ENCODE assay signal across 14 cellular contexts in the genomic region with DNA sequence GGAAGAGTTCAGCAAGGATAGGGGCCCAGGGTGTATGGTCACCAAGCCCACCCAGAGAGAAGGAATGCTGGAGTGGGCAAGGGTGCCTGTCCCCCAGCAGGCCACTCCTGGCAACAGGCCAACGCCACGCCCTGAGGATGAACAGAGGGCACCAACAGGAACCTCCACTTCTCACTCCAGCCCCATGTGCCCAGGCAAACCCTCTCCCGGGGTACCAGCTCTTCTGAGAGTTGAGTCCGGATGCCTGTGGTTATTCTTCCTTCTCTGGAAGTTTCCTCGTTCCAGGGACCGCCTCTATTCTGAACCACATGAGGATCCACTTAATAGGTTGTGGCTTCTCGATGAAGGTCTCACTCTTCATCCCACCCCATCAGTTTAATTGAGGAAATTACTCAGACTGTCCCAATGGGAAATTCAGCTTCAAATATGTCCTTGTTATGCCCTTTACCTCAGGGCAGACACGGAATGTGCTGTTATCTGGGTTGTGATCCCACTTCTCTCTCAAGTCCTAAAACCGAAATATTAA.
DNase-seq lines count a peak whose midpoint lies in the region; ATAC-seq, FAIRE-seq and TF ChIP-seq lines count a peak whose summit lies in the region.
"Had no signal": no experiment of that assay in that cellular context is flagged by ENCODE, and none has a peak within 500 bp of the region (broad histone marks: within the 10 kb centered on the region; RNA-seq: fewer than 3 reads in every experiment).

No MANE protein-coding gene starts in this region.

- H3K9me2 ChIP-seq in HCT116 (ENCODE audit: insufficient read depth): no peaks in the 10 kb centered on the region

- intact Hi-C loops in HCT116 (cut with micrococcal nuclease): no loop called here

- no peak for TF ChIP-seq RAD21 in HCT116 (IDR thresholded peaks at IDR 0.05; ENCODE audit: low read depth)

- H3K27me3 ChIP-seq in ACC112 (ENCODE audit: insufficient read depth, low read length): no peaks in the 10 kb centered on the region
- H3K27me3 ChIP-seq in HCT116 (ENCODE audit: insufficient read depth, low read length): no peaks in the 10 kb centered on the region
- H3K27me3 ChIP-seq in astrocyte (ENCODE audit: insufficient read depth, low read length): peaks cover 2% of the 10 kb centered on the region

- peak overlapping the region; percentile 62 for H3K4me2 ChIP-seq in HCT116 (ENCODE audit: low read length)
- peak overlapping the region; percentile 78 for H3K4me2 ChIP-seq in astrocyte (ENCODE audit: low read length)

- H3K4me1 ChIP-seq in ACC112 (ENCODE audit: control insufficient read depth, insufficient read depth, low read length, unreplicated experiment): peaks cover 31% of the 10 kb centered on the region
- peaks cover 18 to 25% of the 10 kb centered on the region in 2 experiments for H3K4me1 ChIP-seq in HCT116 (ENCODE audit: control insufficient read depth in 1 of 2, insufficient read depth in 2 of 2, low read length in 2 of 2)
- peaks cover 34% of the 10 kb centered on the region for H3K4me1 ChIP-seq in astrocyte (ENCODE audit: insufficient read depth, low read length)

- ATAC-seq in HCT116 (no peak), HG03342 (IDR thresholded peaks at IDR 0.05; ENCODE audit: unreplicated experiment) (no peak)

- TF ChIP-seq CTCF in HCT116 (IDR thresholded peaks at IDR 0.05 in 2 of 3, conservative IDR thresholded peaks at IDR 0.05 in 1 of 3; ENCODE audit: borderline replicate concordance in 1 of 3, insufficient read depth in 1 of 3, low read depth in 2 of 3, low read length in 2 of 3) (no peak), astrocyte (IDR thresholded peaks at IDR 0.05; ENCODE audit: insufficient read depth, low read depth, low read length) (no peak)

- H3K36me3 Mint-ChIP-seq in astrocyte (ENCODE audit: low read depth, unreplicated experiment): peaks cover 5% of the 10 kb centered on the region

- CTCF ChIA-PET in HCT116 (lab: Charles Lee): no interaction called here

- peaks cover 3% of the 10 kb centered on the region for H3K9me3 Mint-ChIP-seq in astrocyte (ENCODE audit: unreplicated experiment)

- BruUV-seq in HCT116 (replicated peaks; lab: Mats Ljungman, UMichigan): no TSS peak

- no peak overlapping the region for H3K9ac ChIP-seq in HCT116 (ENCODE audit: low read length)
- H3K9ac ChIP-seq in astrocyte (ENCODE audit: low read length): peak overlapping the region; percentile 75

- H3K36me3 ChIP-seq in ACC112 (ENCODE audit: insufficient read depth, low read length): no peaks in the 10 kb centered on the region
- no peaks in the 10 kb centered on the region for H3K36me3 ChIP-seq in HCT116 (ENCODE audit: control insufficient read depth in 1 of 2, insufficient read depth in 2 of 2, low read length in 2 of 2)
- no peaks in the 10 kb centered on the region for H3K36me3 ChIP-seq in astrocyte (ENCODE audit: insufficient read depth, low read length)

- H3K4me3 ChIP-seq in ACC112 (ENCODE audit: low read depth, low read length) (peak overlapping the region; percentile 56; the same call in 1 of the 2 replicates), HCT116 (replicated peaks in 1 of 2; ENCODE audit: low read depth in 1 of 2, low read length in 2 of 2) (no peak overlapping the region), astrocyte (ENCODE audit: insufficient read depth, low read depth, low read length) (no peak overlapping the region)

- H4K20me1 ChIP-seq in HCT116 (ENCODE audit: insufficient read depth): no peaks in the 10 kb centered on the region
- H4K20me1 ChIP-seq in astrocyte (ENCODE audit: insufficient read depth, low read length): no peaks in the 10 kb centered on the region

- H3K4me3 Mint-ChIP-seq in astrocyte (ENCODE audit: unreplicated experiment): no peak overlapping the region

- H3K27ac ChIP-seq in ACC112 (ENCODE audit: low read depth, low read length): peak overlapping the region; percentile 90
- no peak overlapping the region; the same call in 1 of the 2 replicates for H3K27ac ChIP-seq in HCT116 (ENCODE audit: low read depth, low read length)
- peak overlapping the region; percentile 87 for H3K27ac ChIP-seq in astrocyte (ENCODE audit: low read depth, low read length)
- H3K27ac ChIP-seq: C4-2B had no signal

- no peak for FAIRE-seq in astrocyte (lab: Jason Lieb, UNC)
- FAIRE-seq: colon, G401.6, GM18507 had no signal

- POLR2A ChIA-PET in HCT116 (lab: Charles Lee): no interaction called here

- no peak for TF ChIP-seq POLR2A in HCT116 (IDR thresholded peaks at IDR 0.05; ENCODE audit: borderline replicate concordance, extremely low read depth, insufficient read depth, insufficient read length)

- H3K79me2 ChIP-seq in ACC112 (ENCODE audit: control insufficient read depth, insufficient read depth, low read length, unreplicated experiment) (no peaks in the 10 kb centered on the region), HCT116 (ENCODE audit: insufficient read depth, low read length) (no peaks in the 10 kb centered on the region), astrocyte (ENCODE audit: insufficient read depth, low read length) (no peaks in the 10 kb centered on the region)

- RAD21 ChIA-PET in HCT116 (lab: Charles Lee; ENCODE audit: low non-redundant PET in 1 of 2, low total read pairs in 2 of 2, uncharacterized antibody in 2 of 2, unreplicated experiment in 2 of 2): no interaction called here

- peaks cover 8% of the 10 kb centered on the region for H3K27me3 Mint-ChIP-seq in astrocyte (ENCODE audit: low read depth, unreplicated experiment)

- H3K9me3 ChIP-seq in HCT116 (ENCODE audit: control insufficient read depth in 1 of 2, insufficient read depth in 1 of 2, low read depth in 1 of 2, low read length in 2 of 2) (no peaks in the 10 kb centered on the region), astrocyte (ENCODE audit: insufficient read depth, low read depth, low read length) (no peaks in the 10 kb centered on the region)

- peak overlapping the region; percentile 12 for H3K27ac Mint-ChIP-seq in astrocyte (ENCODE audit: unreplicated experiment)

- H3K4me1 Mint-ChIP-seq in astrocyte (ENCODE audit: low read depth, unreplicated experiment): peaks cover 43% of the 10 kb centered on the region

- H2AFZ ChIP-seq in ACC112 (ENCODE audit: low read length, unreplicated experiment) (peak overlapping the region; percentile 80), HCT116 (ENCODE audit: low read depth, low read length, poor library complexity, severe bottlenecking) (no peak overlapping the region), astrocyte (ENCODE audit: low read depth, low read length) (no peak overlapping the region)

- DNase-seq in HCT116 (ENCODE audit: low read depth, low spot score): no peak
- DNase-seq in astrocyte (ENCODE audit: low read depth): peak; percentile 44
- peak; percentile 33 for DNase-seq in myocyte (ENCODE audit: low read depth)
- DNase-seq in GF-D8 (lab: John Stamatoyannopoulos, UW): no peak
- no peak for DNase-seq in NCI-H146 treated with DMSO at 0.1 percent for 48 hours (lab: John Stamatoyannopoulos, UW; ENCODE audit: unreplicated experiment)
- no peak for DNase-seq in NCI-H510A treated with DMSO at 0.1 percent for 48 hours (lab: John Stamatoyannopoulos, UW)
- DNase-seq: NCI-H1417 treated with DMSO at 0.1 percent for 48 hours, NCI-H510A had no signal

TF ChIP-seq in HCT116, 20 proteins besides CTCF, POLR2A, EP300 and RAD21 (continues in another document):
- TF ChIP-seq CEBPB (IDR thresholded peaks at IDR 0.05; ENCODE audit: low read depth) (no peak), SIN3A (IDR thresholded peaks at IDR 0.05; ENCODE audit: low read depth) (no peak), ZNF274 (IDR thresholded peaks at IDR 0.05; ENCODE audit: low read depth, low read length) (no peak), EZH2 (IDR thresholded peaks at IDR 0.05) (no peak), EGR1 (IDR thresholded peaks at IDR 0.05; ENCODE audit: low read depth) (no peak), FOSL1 (IDR thresholded peaks at IDR 0.05; ENCODE audit: low read depth) (no peak), POLR2AphosphoS5 (IDR thresholded peaks at IDR 0.05; ENCODE audit: low read depth, low read length) (no peak)
- TF ChIP-seq, protein P1, sequence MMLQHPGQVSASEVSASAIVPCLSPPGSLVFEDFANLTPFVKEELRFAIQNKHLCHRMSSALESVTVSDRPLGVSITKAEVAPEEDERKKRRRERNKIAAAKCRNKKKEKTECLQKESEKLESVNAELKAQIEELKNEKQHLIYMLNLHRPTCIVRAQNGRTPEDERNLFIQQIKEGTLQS (IDR thresholded peaks at IDR 0.05): no peak
- TF ChIP-seq, protein P2, sequence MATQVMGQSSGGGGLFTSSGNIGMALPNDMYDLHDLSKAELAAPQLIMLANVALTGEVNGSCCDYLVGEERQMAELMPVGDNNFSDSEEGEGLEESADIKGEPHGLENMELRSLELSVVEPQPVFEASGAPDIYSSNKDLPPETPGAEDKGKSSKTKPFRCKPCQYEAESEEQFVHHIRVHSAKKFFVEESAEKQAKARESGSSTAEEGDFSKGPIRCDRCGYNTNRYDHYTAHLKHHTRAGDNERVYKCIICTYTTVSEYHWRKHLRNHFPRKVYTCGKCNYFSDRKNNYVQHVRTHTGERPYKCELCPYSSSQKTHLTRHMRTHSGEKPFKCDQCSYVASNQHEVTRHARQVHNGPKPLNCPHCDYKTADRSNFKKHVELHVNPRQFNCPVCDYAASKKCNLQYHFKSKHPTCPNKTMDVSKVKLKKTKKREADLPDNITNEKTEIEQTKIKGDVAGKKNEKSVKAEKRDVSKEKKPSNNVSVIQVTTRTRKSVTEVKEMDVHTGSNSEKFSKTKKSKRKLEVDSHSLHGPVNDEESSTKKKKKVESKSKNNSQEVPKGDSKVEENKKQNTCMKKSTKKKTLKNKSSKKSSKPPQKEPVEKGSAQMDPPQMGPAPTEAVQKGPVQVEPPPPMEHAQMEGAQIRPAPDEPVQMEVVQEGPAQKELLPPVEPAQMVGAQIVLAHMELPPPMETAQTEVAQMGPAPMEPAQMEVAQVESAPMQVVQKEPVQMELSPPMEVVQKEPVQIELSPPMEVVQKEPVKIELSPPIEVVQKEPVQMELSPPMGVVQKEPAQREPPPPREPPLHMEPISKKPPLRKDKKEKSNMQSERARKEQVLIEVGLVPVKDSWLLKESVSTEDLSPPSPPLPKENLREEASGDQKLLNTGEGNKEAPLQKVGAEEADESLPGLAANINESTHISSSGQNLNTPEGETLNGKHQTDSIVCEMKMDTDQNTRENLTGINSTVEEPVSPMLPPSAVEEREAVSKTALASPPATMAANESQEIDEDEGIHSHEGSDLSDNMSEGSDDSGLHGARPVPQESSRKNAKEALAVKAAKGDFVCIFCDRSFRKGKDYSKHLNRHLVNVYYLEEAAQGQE (IDR thresholded peaks at IDR 0.05; ENCODE audit: low read depth): no peak

Comparison
In these comparisons a context has a peak if more than half of its experiments do, and no peak if none do; other contexts are left out.
1. DNase-seq: peak in astrocyte (single experiment) and myocyte (single experiment); none in HCT116 (single experiment), GF-D8 (single experiment), NCI-H146 treated with DMSO at 0.1 percent for 48 hours (single experiment) and NCI-H510A treated with DMSO at 0.1 percent for 48 hours (single experiment).